Comparison of ENCODE assay signal across 23 cellular contexts in genomic region chr2:213069531-213069930, GRCh38.
DNase-seq lines count a peak whose midpoint lies in the region; ATAC-seq and TF ChIP-seq lines count a peak whose summit lies in the region.
"Had no signal": no experiment of that assay in that cellular context is flagged by ENCODE, and none has a peak within 500 bp of the region (broad histone marks: within the 10 kb centered on the region; RNA-seq: fewer than 3 reads in every experiment).

No MANE protein-coding gene starts in this region.

- no peak overlapping the region for H3K9ac ChIP-seq in neural progenitor cell

- H3K36me3 ChIP-seq in GM23338 (ENCODE audit: insufficient read depth), result no peaks in the 10 kb centered on the region
- no peaks in the 10 kb centered on the region for H3K36me3 ChIP-seq in neural progenitor cell
- H3K36me3 ChIP-seq: colonic mucosa, lower lobe of right lung, upper lobe of right lung had no signal

- TF ChIP-seq CTCF in GM23338 (conservative IDR thresholded peaks at IDR 0.05; ENCODE audit: low read depth in 2 of 2) (no peak), neural progenitor cell (IDR thresholded peaks at IDR 0.05) (no peak)

- ATAC-seq in activated CD4-positive, CD25-positive, alpha-beta regulatory T cell treated with anti-CD3 and anti-CD28 coated beads, Interleukin-2, amount 50 U/mL, for 24 hours, result peak; percentile 36 to 41
- peak; percentile 16; the same call in 2 of the 3 replicates for ATAC-seq in GM23338
- ATAC-seq in activated T-helper 17 cell treated with anti-CD3 and anti-CD28 coated beads, Interleukin-2, amount 50 U/mL, for 72 hours (replicated peaks), result no peak
- ATAC-seq: lower lobe of right lung, mucosa of descending colon, upper lobe of right lung had no signal

- no peak overlapping the region for H2AFZ ChIP-seq in GM23338
- H2AFZ ChIP-seq in neural progenitor cell (replicated peaks), result no peak overlapping the region

- H4K20me1 ChIP-seq in GM23338 (replicated peaks; ENCODE audit: insufficient read depth), result no peaks in the 10 kb centered on the region
- peaks cover 12% of the 10 kb centered on the region for H4K20me1 ChIP-seq in neural progenitor cell (ENCODE audit: low read depth)

- H3K4me1 Mint-ChIP-seq in GM23338, result peaks cover 28% of the 10 kb centered on the region
- peaks cover 15% of the 10 kb centered on the region for H3K4me1 Mint-ChIP-seq in neural progenitor cell
- no peaks in the 10 kb centered on the region for H3K4me1 Mint-ChIP-seq in activated T-helper 17 cell treated with anti-CD3 and anti-CD28 coated beads, Interleukin-2, amount 50 U/mL, for 72 hours

- H3F3A ChIP-seq in GM23338 (replicated peaks; ENCODE audit: low read depth), result no peaks in the 10 kb centered on the region
- H3F3A ChIP-seq in neural progenitor cell (ENCODE audit: low read depth), result no peaks in the 10 kb centered on the region

- H3K79me2 ChIP-seq in GM23338 (replicated peaks; ENCODE audit: insufficient read depth), result no peaks in the 10 kb centered on the region
- H3K79me2 ChIP-seq in neural progenitor cell (ENCODE audit: low read depth), result no peaks in the 10 kb centered on the region

- H3K36me3 Mint-ChIP-seq in GM23338 (ENCODE audit: low read depth), result no peaks in the 10 kb centered on the region
- no peaks in the 10 kb centered on the region for H3K36me3 Mint-ChIP-seq in neural progenitor cell
- no peaks in the 10 kb centered on the region for H3K36me3 Mint-ChIP-seq in activated T-helper 17 cell treated with anti-CD3 and anti-CD28 coated beads, Interleukin-2, amount 50 U/mL, for 72 hours (ENCODE audit: low read depth)

- no peaks in the 10 kb centered on the region for H3K9me3 Mint-ChIP-seq in GM23338
- H3K9me3 Mint-ChIP-seq in neural progenitor cell, result no peaks in the 10 kb centered on the region
- no peaks in the 10 kb centered on the region for H3K9me3 Mint-ChIP-seq in activated T-helper 17 cell treated with anti-CD3 and anti-CD28 coated beads, Interleukin-2, amount 50 U/mL, for 72 hours

- no peaks in the 10 kb centered on the region for H3K9me2 ChIP-seq in GM23338 (ENCODE audit: insufficient read depth)

- no peak for DNase-seq in activated CD4-positive, CD25-positive, alpha-beta regulatory T cell treated with anti-CD3 and anti-CD28 coated beads, Interleukin-2, amount 50 U/mL, for 72 hours
- no peak for DNase-seq in GM23338 (ENCODE audit: low spot score)
- peak; percentile 18 for DNase-seq in astrocyte of the hippocampus (ENCODE audit: low read depth, low spot score)
- DNase-seq in neural progenitor cell (ENCODE audit: low spot score), result no peak
- DNase-seq in NCI-H1048 (lab: John Stamatoyannopoulos, UW), result no peak
- DNase-seq in erythroblast (lab: John Stamatoyannopoulos, UW), result no peak
- DNase-seq: 8988T; activated CD4-positive, alpha-beta T cell treated with anti-CD3 and anti-CD28 coated beads, Interleukin-2, amount 50 U/mL, for 48 hours; activated effector memory CD4-positive, alpha-beta T cell treated with anti-CD3 and anti-CD28 coated beads, Interleukin-2, amount 50 U/mL, for 16 hours; colonic mucosa; EL; KG1; kidney; lower lobe of right lung; mucosa of descending colon; NCI-H146; OCI-M1; posterior cingulate gyrus; stimulated activated CD8-positive, alpha-beta memory T cell treated with anti-CD3 and anti-CD28 coated beads, Interleukin-4, amount 100 ng/mL, for 48 hours; substantia nigra; upper lobe of right lung had no signal

- no peak for TF ChIP-seq POLR2A in erythroblast (IDR thresholded peaks at IDR 0.05; ENCODE audit: low read length)

- H3K27me3 Mint-ChIP-seq in GM23338 (ENCODE audit: insufficient read depth, low read depth, poor library complexity), result no peaks in the 10 kb centered on the region
- H3K27me3 Mint-ChIP-seq in neural progenitor cell (ENCODE audit: insufficient read depth, low read depth), result no peaks in the 10 kb centered on the region
- no peaks in the 10 kb centered on the region for H3K27me3 Mint-ChIP-seq in activated T-helper 17 cell treated with anti-CD3 and anti-CD28 coated beads, Interleukin-2, amount 50 U/mL, for 72 hours

- H3K4me2 ChIP-seq in GM23338, result no peak overlapping the region
- H3K4me2 ChIP-seq in neural progenitor cell, result peak overlapping the region; percentile 33

- H3K4me1 ChIP-seq in GM23338 (ENCODE audit: insufficient read depth) (peaks cover 24% of the 10 kb centered on the region), neural progenitor cell (peaks cover 31% of the 10 kb centered on the region)
- H3K4me1 ChIP-seq: colonic mucosa, lower lobe of right lung had no signal

- H3K4me3 Mint-ChIP-seq in GM23338 (no peak overlapping the region), neural progenitor cell (no peak overlapping the region)
- no peak overlapping the region for H3K4me3 Mint-ChIP-seq in activated T-helper 17 cell treated with anti-CD3 and anti-CD28 coated beads, Interleukin-2, amount 50 U/mL, for 72 hours

- peak overlapping the region; percentile 16; the same call in 1 of the 2 replicates for H3K27ac ChIP-seq in GM23338 (ENCODE audit: low read depth)
- no peak overlapping the region for H3K27ac ChIP-seq in neural progenitor cell
- H3K27ac ChIP-seq: colonic mucosa, lower lobe of right lung, upper lobe of right lung had no signal

- H3K27me3 ChIP-seq in GM23338 (ENCODE audit: insufficient read depth) (no peaks in the 10 kb centered on the region), neural progenitor cell (no peaks in the 10 kb centered on the region)
- H3K27me3 ChIP-seq: colonic mucosa, upper lobe of right lung had no signal

- no peaks in the 10 kb centered on the region for H3K9me3 ChIP-seq in neural progenitor cell (ENCODE audit: low read depth)
- H3K9me3 ChIP-seq: colonic mucosa, lower lobe of right lung, mucosa of descending colon, upper lobe of right lung had no signal

- H3K27ac Mint-ChIP-seq in GM23338, result peak overlapping the region; percentile 59
- H3K27ac Mint-ChIP-seq in neural progenitor cell, result no peak overlapping the region
- H3K27ac Mint-ChIP-seq in activated T-helper 17 cell treated with anti-CD3 and anti-CD28 coated beads, Interleukin-2, amount 50 U/mL, for 72 hours, result no peak overlapping the region

- H3K4me3 ChIP-seq in GM23338 (no peak overlapping the region), neural progenitor cell (no peak overlapping the region)
- H3K4me3 ChIP-seq: colonic mucosa, lower lobe of right lung, mucosa of descending colon, upper lobe of right lung had no signal

TF ChIP-seq in GM23338, 12 proteins besides CTCF, POLR2A, EP300 and RAD21 (continues in another document):
- TF ChIP-seq JUNB (IDR thresholded peaks at IDR 0.05; ENCODE audit: unreplicated experiment), result no peak
- TF ChIP-seq, protein P1, sequence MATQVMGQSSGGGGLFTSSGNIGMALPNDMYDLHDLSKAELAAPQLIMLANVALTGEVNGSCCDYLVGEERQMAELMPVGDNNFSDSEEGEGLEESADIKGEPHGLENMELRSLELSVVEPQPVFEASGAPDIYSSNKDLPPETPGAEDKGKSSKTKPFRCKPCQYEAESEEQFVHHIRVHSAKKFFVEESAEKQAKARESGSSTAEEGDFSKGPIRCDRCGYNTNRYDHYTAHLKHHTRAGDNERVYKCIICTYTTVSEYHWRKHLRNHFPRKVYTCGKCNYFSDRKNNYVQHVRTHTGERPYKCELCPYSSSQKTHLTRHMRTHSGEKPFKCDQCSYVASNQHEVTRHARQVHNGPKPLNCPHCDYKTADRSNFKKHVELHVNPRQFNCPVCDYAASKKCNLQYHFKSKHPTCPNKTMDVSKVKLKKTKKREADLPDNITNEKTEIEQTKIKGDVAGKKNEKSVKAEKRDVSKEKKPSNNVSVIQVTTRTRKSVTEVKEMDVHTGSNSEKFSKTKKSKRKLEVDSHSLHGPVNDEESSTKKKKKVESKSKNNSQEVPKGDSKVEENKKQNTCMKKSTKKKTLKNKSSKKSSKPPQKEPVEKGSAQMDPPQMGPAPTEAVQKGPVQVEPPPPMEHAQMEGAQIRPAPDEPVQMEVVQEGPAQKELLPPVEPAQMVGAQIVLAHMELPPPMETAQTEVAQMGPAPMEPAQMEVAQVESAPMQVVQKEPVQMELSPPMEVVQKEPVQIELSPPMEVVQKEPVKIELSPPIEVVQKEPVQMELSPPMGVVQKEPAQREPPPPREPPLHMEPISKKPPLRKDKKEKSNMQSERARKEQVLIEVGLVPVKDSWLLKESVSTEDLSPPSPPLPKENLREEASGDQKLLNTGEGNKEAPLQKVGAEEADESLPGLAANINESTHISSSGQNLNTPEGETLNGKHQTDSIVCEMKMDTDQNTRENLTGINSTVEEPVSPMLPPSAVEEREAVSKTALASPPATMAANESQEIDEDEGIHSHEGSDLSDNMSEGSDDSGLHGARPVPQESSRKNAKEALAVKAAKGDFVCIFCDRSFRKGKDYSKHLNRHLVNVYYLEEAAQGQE (IDR thresholded peaks at IDR 0.05; ENCODE audit: unreplicated experiment), result no peak
